Comparison of ENCODE assay signal across 1 cellular context in genomic region chr15:84671211-84671610, GRCh38.
TF ChIP-seq lines count a peak whose summit lies in the region.

No MANE protein-coding gene starts in this region.

TF ChIP-seq in IMR-90, 13 proteins besides CTCF, POLR2A, EP300 and RAD21:
- TF ChIP-seq RCOR1 (IDR thresholded peaks at IDR 0.05; ENCODE audit: insufficient replicate concordance, low read length) (no peak), RFX5 (IDR thresholded peaks at IDR 0.05; ENCODE audit: low read depth, low read length) (no peak), CEBPB (IDR thresholded peaks at IDR 0.05; ENCODE audit: low read depth, low read length) (peak; percentile 56), FOS (IDR thresholded peaks at IDR 0.05; ENCODE audit: low read depth, low read length) (no peak), USF2 (IDR thresholded peaks at IDR 0.05; ENCODE audit: low read depth, low read length) (no peak)
- TF ChIP-seq, protein P1, sequence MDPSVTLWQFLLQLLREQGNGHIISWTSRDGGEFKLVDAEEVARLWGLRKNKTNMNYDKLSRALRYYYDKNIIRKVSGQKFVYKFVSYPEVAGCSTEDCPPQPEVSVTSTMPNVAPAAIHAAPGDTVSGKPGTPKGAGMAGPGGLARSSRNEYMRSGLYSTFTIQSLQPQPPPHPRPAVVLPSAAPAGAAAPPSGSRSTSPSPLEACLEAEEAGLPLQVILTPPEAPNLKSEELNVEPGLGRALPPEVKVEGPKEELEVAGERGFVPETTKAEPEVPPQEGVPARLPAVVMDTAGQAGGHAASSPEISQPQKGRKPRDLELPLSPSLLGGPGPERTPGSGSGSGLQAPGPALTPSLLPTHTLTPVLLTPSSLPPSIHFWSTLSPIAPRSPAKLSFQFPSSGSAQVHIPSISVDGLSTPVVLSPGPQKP (IDR thresholded peaks at IDR 0.05; ENCODE audit: borderline replicate concordance, low read depth, low read length) = no peak
TF ChIP-seq in IMR-90: peak in this region for 1.
